ENCODE assay signal across 10 cellular contexts in the genomic region with DNA sequence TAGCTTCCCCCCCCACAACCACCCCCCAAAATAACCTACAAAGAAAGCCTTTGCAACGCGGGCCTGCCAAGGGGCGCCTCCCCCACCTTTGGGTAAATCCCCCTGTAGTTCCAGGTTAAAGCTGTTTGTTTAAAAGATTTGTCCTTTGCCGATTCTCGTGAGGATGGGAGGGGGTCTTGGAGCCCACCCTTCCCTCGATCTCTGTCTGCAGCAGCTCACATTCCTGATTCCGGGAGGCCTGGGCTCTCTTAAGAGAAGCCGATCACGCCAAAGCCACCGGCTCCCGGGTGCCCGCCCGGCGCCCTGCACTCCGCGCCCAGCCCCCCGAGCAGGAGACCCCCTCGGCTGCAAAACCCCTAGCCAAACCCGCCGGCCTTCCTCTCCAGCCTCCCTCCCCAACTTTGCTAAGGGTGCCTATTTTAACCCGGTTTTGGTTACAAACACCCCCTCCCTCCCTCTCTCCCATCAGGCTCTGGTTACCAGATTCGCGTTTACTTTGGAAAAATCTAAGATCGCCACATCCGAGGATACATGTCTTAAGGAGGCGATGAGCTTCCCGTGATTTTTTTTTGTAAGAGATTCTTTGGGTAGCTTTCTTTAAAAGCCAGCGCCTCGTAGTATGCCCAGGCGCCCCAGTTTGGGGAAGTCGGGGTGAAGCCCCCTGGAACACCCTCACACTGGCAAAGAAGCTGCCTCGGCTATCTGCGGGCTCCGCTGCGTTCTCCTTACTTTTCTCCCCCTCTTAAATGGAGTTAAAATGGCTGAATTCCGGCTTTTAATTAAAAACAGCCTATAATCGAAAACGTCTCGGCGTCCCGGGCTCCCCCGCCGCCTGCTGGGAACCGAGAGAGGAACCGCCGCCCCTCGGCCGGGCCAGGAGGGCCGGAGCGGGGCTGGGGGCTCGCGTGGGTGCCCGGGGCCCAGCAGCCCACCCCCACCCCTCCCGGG. TPM values are rescaled to one million over a fixed set of nuclear protein-coding genes. Genes with fewer than 3 reads are reported as not detected.
A peak's percentile ranks its signal among the peaks of the same experiment; 100 is the strongest.
DNase-seq lines count a peak whose midpoint lies in the region; ATAC-seq, FAIRE-seq and TF ChIP-seq lines count a peak whose summit lies in the region.
"Had no signal": no experiment of that assay in that cellular context is flagged by ENCODE, and none has a peak within 500 bp of the region (broad histone marks: within the 10 kb centered on the region; RNA-seq: fewer than 3 reads in every experiment).

No MANE protein-coding gene starts in this region.

- H3K23ac ChIP-seq in mesenchymal stem cell (ENCODE audit: low read length in 2 of 2) = peak overlapping the region; percentile 90 to 93

- H3K36me3 ChIP-seq in Peyer's patch (no peaks in the 10 kb centered on the region), mesenchymal stem cell (ENCODE audit: control insufficient read depth in 1 of 2, insufficient read depth in 2 of 2, low read depth in 1 of 2, low read length in 2 of 2) (peaks cover 0 to 9% of the 10 kb centered on the region in 2 experiments)

- H3K14ac ChIP-seq in mesenchymal stem cell (ENCODE audit: low read length in 2 of 2) = peak overlapping the region; percentile 97 to 100

- H3K27me3 ChIP-seq in Peyer's patch = no peaks in the 10 kb centered on the region
- no peaks in the 10 kb centered on the region for H3K27me3 ChIP-seq in mesenchymal stem cell (ENCODE audit: control insufficient read depth in 1 of 2, insufficient read depth in 1 of 2, low read length in 2 of 2)

- H3K9me3 Mint-ChIP-seq in activated CD4-positive, alpha-beta T cell treated with anti-CD3 and anti-CD28 coated beads, Interleukin-2, amount 10 ng/mL, durations not matched to agents 24 days and 14 days = no peaks in the 10 kb centered on the region

- H3K9ac ChIP-seq in mesenchymal stem cell (ENCODE audit: low read length) = peak overlapping the region; percentile 99

- peak; percentile 73 for FAIRE-seq in urothelium cell line (lab: Jason Lieb, UNC)
- FAIRE-seq: GM18507, islet of Langerhans had no signal

- H3K27me3 Mint-ChIP-seq in activated CD4-positive, alpha-beta T cell treated with anti-CD3 and anti-CD28 coated beads, Interleukin-2, amount 10 ng/mL, durations not matched to agents 24 days and 14 days = peaks cover 63% of the 10 kb centered on the region

- H2BK120ac ChIP-seq in mesenchymal stem cell (ENCODE audit: low read depth, low read length) = peak overlapping the region; percentile 100

- H3K4me1 ChIP-seq in Peyer's patch (peaks cover 0 to 61% (median 16%) of the 10 kb centered on the region in 4 donors), mesenchymal stem cell (ENCODE audit: control insufficient read depth, insufficient read depth, low read depth, low read length) (peaks cover 22% of the 10 kb centered on the region)

- peak overlapping the region; percentile 94 for H3K4me2 ChIP-seq in mesenchymal stem cell (ENCODE audit: low read length, poor library complexity, severe bottlenecking)

- peak overlapping the region; percentile 52 for H4K91ac ChIP-seq in mesenchymal stem cell (ENCODE audit: low read length)

- H3K9me3 ChIP-seq in Peyer's patch (no peaks in the 10 kb centered on the region), mesenchymal stem cell (ENCODE audit: control insufficient read depth, low read length) (no peaks in the 10 kb centered on the region)

- H3K27ac ChIP-seq in Peyer's patch (peak overlapping the region; percentile 83 to 98 (median 96)), mesenchymal stem cell (ENCODE audit: low read length, poor library complexity, severe bottlenecking) (peak overlapping the region; percentile 99)

- DNase-seq in activated CD4-positive, alpha-beta T cell treated with anti-CD3 and anti-CD28 coated beads, Interleukin-2, amount 10 ng/mL, durations not matched to agents 24 days and 14 days = peak; percentile 64
- DNase-seq in activated CD4-positive, alpha-beta T cell treated with anti-CD3 and anti-CD28 coated beads for 48 hours = no peak
- DNase-seq in Peyer's patch = peak in 1 of 3 donors; percentile 69
- peak; percentile 52 for DNase-seq in dermis blood vessel endothelial cell
- peak; percentile 37 for DNase-seq in mesenchymal stem cell
- DNase-seq in urothelium cell line (ENCODE audit: low spot score) = peak; percentile 63
- no peak for DNase-seq in GDM1 (lab: John Stamatoyannopoulos, UW)

- TF ChIP-seq POLR2A in Peyer's patch (IDR thresholded peaks at IDR 0.05) = no peak

- H3K18ac ChIP-seq in mesenchymal stem cell (ENCODE audit: low read depth in 1 of 2, low read length in 2 of 2) = peak overlapping the region; percentile 96 to 98

- intact Hi-C loops in activated CD4-positive, alpha-beta T cell treated with anti-CD3 and anti-CD28 coated beads, Interleukin-2, amount 10 ng/mL, durations not matched to agents 24 days and 14 days (cut with micrococcal nuclease) = no loop called here

- peak overlapping the region; percentile 82 for H4K8ac ChIP-seq in mesenchymal stem cell (ENCODE audit: low read length)

- peak overlapping the region; percentile 94 for H2AK5ac ChIP-seq in mesenchymal stem cell (ENCODE audit: low read length, severe bottlenecking)

- H3K4me1 Mint-ChIP-seq in activated CD4-positive, alpha-beta T cell treated with anti-CD3 and anti-CD28 coated beads, Interleukin-2, amount 10 ng/mL, durations not matched to agents 24 days and 14 days = peaks cover 18% of the 10 kb centered on the region

- H3K4me3 ChIP-seq in Peyer's patch (peak overlapping the region; percentile 64 to 88 (median 70)), mesenchymal stem cell (ENCODE audit: insufficient read depth in 1 of 2, low read depth in 1 of 2, low read length in 2 of 2) (peak overlapping the region; percentile 82 to 84)

- peak overlapping the region; percentile 97 to 99 for H3K4ac ChIP-seq in mesenchymal stem cell (ENCODE audit: low read depth in 1 of 2, low read length in 2 of 2)

- no peak for ATAC-seq in HG03442 (IDR thresholded peaks at IDR 0.05; ENCODE audit: unreplicated experiment)

- H2BK15ac ChIP-seq in mesenchymal stem cell (ENCODE audit: low read depth, poor library complexity, severe bottlenecking) = peak overlapping the region; percentile 100

- peak overlapping the region; percentile 66 to 95 for H2BK12ac ChIP-seq in mesenchymal stem cell (ENCODE audit: low read length in 2 of 2)

- WGBS in mesenchymal stem cell = under 1% methylated on average over 44 of the region's 54 CpGs

- H2AFZ ChIP-seq in mesenchymal stem cell (ENCODE audit: low read depth, low read length) = no peak overlapping the region

- H2BK5ac ChIP-seq in mesenchymal stem cell (ENCODE audit: low read depth, low read length, poor library complexity, severe bottlenecking) = peak overlapping the region; percentile 99

- peak in 1 of 6 experiments; percentile 20 for TF ChIP-seq CTCF in Peyer's patch (IDR thresholded peaks at IDR 0.05)

- H3K79me1 ChIP-seq in mesenchymal stem cell (replicated peaks; ENCODE audit: low read length, poor library complexity, severe bottlenecking) = no peaks in the 10 kb centered on the region

- no peak overlapping the region for H3K27ac Mint-ChIP-seq in activated CD4-positive, alpha-beta T cell treated with anti-CD3 and anti-CD28 coated beads, Interleukin-2, amount 10 ng/mL, durations not matched to agents 24 days and 14 days

- H3K4me3 Mint-ChIP-seq in activated CD4-positive, alpha-beta T cell treated with anti-CD3 and anti-CD28 coated beads, Interleukin-2, amount 10 ng/mL, durations not matched to agents 24 days and 14 days = peak overlapping the region; percentile 68

- H3K36me3 Mint-ChIP-seq in activated CD4-positive, alpha-beta T cell treated with anti-CD3 and anti-CD28 coated beads, Interleukin-2, amount 10 ng/mL, durations not matched to agents 24 days and 14 days (ENCODE audit: low read depth) = peaks cover 1% of the 10 kb centered on the region

RNA-seq across cellular contexts. Expression of a gene that starts 1.0 kb away (rescaled TPM):
- total RNA-seq in activated CD4-positive, alpha-beta T cell treated with anti-CD3 and anti-CD28 coated beads, Interleukin-2, amount 10 ng/mL, durations not matched to agents 24 days and 14 days = 40.0 and 43.3 TPM in 2 replicates
- total RNA-seq in Peyer's patch (100 to 1,000 TPM; 112 to 325 (median 211) TPM), dermis blood vessel endothelial cell (42.5 and 89.4 TPM in 2 replicates)
- 45.5 TPM for polyA plus RNA-seq in mesenchymal stem cell (2013, experiment 1 of 2)
- 39.8 TPM for polyA plus RNA-seq in mesenchymal stem cell (2013, experiment 2 of 2)

Comparison
In these comparisons a context has a peak if more than half of its experiments do, and no peak if none do; other contexts are left out.
1. DNase-seq: peak in activated CD4-positive, alpha-beta T cell treated with anti-CD3 and anti-CD28 coated beads, Interleukin-2, amount 10 ng/mL, durations not matched to agents 24 days and 14 days (single experiment), dermis blood vessel endothelial cell (single experiment), mesenchymal stem cell (single experiment) and urothelium cell line (single experiment); none in activated CD4-positive, alpha-beta T cell treated with anti-CD3 and anti-CD28 coated beads for 48 hours (single experiment) and GDM1 (single experiment).